1 cellular context compared by ENCODE assay signal in genomic region chr2:58601017-58601416, GRCh38.
TF ChIP-seq lines count a peak whose summit lies in the region.

No MANE protein-coding gene starts in this region.

TF ChIP-seq in HCT116, 20 proteins besides CTCF, POLR2A, EP300 and RAD21 (continued from another document):
- no peak for TF ChIP-seq ZBTB33 (IDR thresholded peaks at IDR 0.05; ENCODE audit: extremely low read depth, insufficient replicate concordance, low read length)
- TF ChIP-seq SIN3A (IDR thresholded peaks at IDR 0.05; ENCODE audit: low read depth): no peak
